In genomic region chr17:42895185-42895555, GRCh38 we compare ENCODE assay signal across 1 cellular context.
TF ChIP-seq lines count a peak whose summit lies in the region.

No MANE protein-coding gene starts in this region.

TF ChIP-seq in GM23338, 12 proteins besides CTCF, POLR2A, EP300 and RAD21 (continued from another document):
- TF ChIP-seq REST (IDR thresholded peaks at IDR 0.05; ENCODE audit: unreplicated experiment) (no peak), CREB1 (CRISPR knock-in tag; IDR thresholded peaks at IDR 0.05; ENCODE audit: low read depth) (no peak), JUNB (IDR thresholded peaks at IDR 0.05; ENCODE audit: unreplicated experiment) (no peak), EZH2 (IDR thresholded peaks at IDR 0.05; ENCODE audit: low read depth, unreplicated experiment) (no peak), ZNF331 (CRISPR knock-in tag; IDR thresholded peaks at IDR 0.05; ENCODE audit: low read depth) (no peak), EZH2phosphoT487 (IDR thresholded peaks at IDR 0.05; ENCODE audit: unreplicated experiment) (no peak), POLR2AphosphoS5 (IDR thresholded peaks at IDR 0.05; ENCODE audit: low read depth) (no peak), ETS1 (IDR thresholded peaks at IDR 0.05) (no peak), ZNF114 (CRISPR knock-in tag; IDR thresholded peaks at IDR 0.05) (no peak)
- TF ChIP-seq, protein P1, sequence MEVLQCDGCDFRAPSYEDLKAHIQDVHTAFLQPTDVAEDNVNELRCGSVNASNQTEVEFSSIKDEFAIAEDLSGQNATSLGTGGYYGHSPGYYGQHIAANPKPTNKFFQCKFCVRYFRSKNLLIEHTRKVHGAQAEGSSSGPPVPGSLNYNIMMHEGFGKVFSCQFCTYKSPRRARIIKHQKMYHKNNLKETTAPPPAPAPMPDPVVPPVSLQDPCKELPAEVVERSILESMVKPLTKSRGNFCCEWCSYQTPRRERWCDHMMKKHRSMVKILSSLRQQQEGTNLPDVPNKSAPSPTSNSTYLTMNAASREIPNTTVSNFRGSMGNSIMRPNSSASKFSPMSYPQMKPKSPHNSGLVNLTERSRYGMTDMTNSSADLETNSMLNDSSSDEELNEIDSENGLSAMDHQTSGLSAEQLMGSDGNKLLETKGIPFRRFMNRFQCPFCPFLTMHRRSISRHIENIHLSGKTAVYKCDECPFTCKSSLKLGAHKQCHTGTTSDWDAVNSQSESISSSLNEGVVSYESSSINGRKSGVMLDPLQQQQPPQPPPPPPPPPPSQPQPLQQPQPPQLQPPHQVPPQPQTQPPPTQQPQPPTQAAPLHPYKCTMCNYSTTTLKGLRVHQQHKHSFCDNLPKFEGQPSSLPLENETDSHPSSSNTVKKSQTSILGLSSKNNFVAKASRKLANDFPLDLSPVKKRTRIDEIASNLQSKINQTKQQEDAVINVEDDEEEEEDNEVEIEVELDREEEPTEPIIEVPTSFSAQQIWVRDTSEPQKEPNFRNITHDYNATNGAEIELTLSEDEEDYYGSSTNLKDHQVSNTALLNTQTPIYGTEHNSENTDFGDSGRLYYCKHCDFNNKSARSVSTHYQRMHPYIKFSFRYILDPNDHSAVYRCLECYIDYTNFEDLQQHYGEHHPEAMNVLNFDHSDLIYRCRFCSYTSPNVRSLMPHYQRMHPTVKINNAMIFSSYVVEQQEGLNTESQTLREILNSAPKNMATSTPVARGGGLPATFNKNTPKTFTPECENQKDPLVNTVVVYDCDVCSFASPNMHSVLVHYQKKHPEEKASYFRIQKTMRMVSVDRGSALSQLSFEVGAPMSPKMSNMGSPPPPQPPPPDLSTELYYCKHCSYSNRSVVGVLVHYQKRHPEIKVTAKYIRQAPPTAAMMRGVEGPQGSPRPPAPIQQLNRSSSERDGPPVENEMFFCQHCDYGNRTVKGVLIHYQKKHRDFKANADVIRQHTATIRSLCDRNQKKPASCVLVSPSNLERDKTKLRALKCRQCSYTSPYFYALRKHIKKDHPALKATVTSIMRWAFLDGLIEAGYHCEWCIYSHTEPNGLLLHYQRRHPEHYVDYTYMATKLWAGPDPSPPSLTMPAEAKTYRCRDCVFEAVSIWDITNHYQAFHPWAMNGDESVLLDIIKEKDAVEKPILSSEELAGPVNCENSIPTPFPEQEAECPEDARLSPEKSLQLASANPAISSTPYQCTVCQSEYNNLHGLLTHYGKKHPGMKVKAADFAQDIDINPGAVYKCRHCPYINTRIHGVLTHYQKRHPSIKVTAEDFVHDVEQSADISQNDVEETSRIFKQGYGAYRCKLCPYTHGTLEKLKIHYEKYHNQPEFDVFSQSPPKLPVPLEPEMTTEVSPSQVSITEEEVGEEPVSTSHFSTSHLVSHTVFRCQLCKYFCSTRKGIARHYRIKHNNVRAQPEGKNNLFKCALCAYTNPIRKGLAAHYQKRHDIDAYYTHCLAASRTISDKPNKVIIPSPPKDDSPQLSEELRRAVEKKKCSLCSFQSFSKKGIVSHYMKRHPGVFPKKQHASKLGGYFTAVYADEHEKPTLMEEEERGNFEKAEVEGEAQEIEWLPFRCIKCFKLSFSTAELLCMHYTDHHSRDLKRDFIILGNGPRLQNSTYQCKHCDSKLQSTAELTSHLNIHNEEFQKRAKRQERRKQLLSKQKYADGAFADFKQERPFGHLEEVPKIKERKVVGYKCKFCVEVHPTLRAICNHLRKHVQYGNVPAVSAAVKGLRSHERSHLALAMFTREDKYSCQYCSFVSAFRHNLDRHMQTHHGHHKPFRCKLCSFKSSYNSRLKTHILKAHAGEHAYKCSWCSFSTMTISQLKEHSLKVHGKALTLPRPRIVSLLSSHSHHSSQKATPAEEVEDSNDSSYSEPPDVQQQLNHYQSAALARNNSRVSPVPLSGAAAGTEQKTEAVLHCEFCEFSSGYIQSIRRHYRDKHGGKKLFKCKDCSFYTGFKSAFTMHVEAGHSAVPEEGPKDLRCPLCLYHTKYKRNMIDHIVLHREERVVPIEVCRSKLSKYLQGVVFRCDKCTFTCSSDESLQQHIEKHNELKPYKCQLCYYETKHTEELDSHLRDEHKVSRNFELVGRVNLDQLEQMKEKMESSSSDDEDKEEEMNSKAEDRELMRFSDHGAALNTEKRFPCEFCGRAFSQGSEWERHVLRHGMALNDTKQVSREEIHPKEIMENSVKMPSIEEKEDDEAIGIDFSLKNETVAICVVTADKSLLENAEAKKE (CRISPR knock-in tag; IDR thresholded peaks at IDR 0.05) = no peak
TF ChIP-seq in GM23338: peak in this region for 0.
